14 cellular contexts compared by ENCODE assay signal in genomic region chr3:33211444-33211843, GRCh38. TPM values are rescaled to one million over a fixed set of nuclear protein-coding genes. Genes with fewer than 3 reads are reported as not detected.
DNase-seq lines count a peak whose midpoint lies in the region; ATAC-seq and TF ChIP-seq lines count a peak whose summit lies in the region.
"Had no signal": no experiment of that assay in that cellular context is flagged by ENCODE, and none has a peak within 500 bp of the region (broad histone marks: within the 10 kb centered on the region; RNA-seq: fewer than 3 reads in every experiment).

No MANE protein-coding gene starts in this region.

- TF ChIP-seq POLR2A in adrenal gland (IDR thresholded peaks at IDR 0.05): no peak

- H3K9me3 ChIP-seq in adrenal gland (replicated peaks in 1 of 3): peaks cover 0 to 11% (median 0%) of the 10 kb centered on the region in 3 donors
- peaks cover 0 to 9% of the 10 kb centered on the region in 2 donors for H3K9me3 ChIP-seq in neuronal stem cell (replicated peaks in 1 of 2; ENCODE audit: control insufficient read depth in 2 of 2, insufficient read depth in 1 of 2, low read depth in 1 of 2, low read length in 2 of 2)

- H3K23ac ChIP-seq in neuronal stem cell (ENCODE audit: low read depth, low read length, poor library complexity): no peak overlapping the region

- no peak overlapping the region for H2AK5ac ChIP-seq in neuronal stem cell (ENCODE audit: low read depth, low read length)

- H3K4me3 Mint-ChIP-seq in HFFc6: no peak overlapping the region
- H3K4me3 Mint-ChIP-seq: central memory CD8-positive, alpha-beta T cell; naive B cell; T-helper 17 cell had no signal

- H2BK5ac ChIP-seq in neuronal stem cell (ENCODE audit: low read length): no peak overlapping the region

- no peak overlapping the region for H3K9ac ChIP-seq in neuronal stem cell (ENCODE audit: low read depth, low read length, poor library complexity)

- no peak overlapping the region; the same call in 1 of the 2 replicates for H3K27ac Mint-ChIP-seq in HFFc6
- H3K27ac Mint-ChIP-seq: naive B cell, T-helper 17 cell had no signal

- 57 to 63% (median 61%) methylated on average over 1 of the region's 1 CpG for WGBS in adrenal gland, 4 donors
- WGBS in neuronal stem cell (ENCODE audit: extremely low coverage in 2 of 2, insufficient read length in 2 of 2, insufficient replicate concordance in 1 of 2), 2 donors: no CpG with 5 or more reads among the region's 1 CpG

- no peak for ATAC-seq in GM18909 (IDR thresholded peaks at IDR 0.05; ENCODE audit: poor library complexity, unreplicated experiment)
- ATAC-seq: T-helper 17 cell had no signal

- H3K14ac ChIP-seq in neuronal stem cell (ENCODE audit: low read length): no peak overlapping the region

- TF ChIP-seq CTCF in HFFc6 (IDR thresholded peaks at IDR 0.05) (no peak), adrenal gland (IDR thresholded peaks at IDR 0.05) (no peak), foreskin fibroblast (IDR thresholded peaks at IDR 0.05; ENCODE audit: low read depth, low read length) (no peak)

- peaks cover 22% of the 10 kb centered on the region for H3K9me3 Mint-ChIP-seq in HFFc6

- no peak overlapping the region for H3K18ac ChIP-seq in neuronal stem cell (ENCODE audit: low read length)

- no peak overlapping the region for H3K4me3 ChIP-seq in adrenal gland
- H3K4me3 ChIP-seq in foreskin fibroblast (ENCODE audit: low read depth in 1 of 2, low read length in 2 of 2): no peak overlapping the region
- H3K4me3 ChIP-seq in neuronal stem cell (ENCODE audit: low read length in 2 of 2): no peak overlapping the region

- intact Hi-C loops in adrenal gland (cut with DNase I): no loop called here

- H3K27ac ChIP-seq in adrenal gland: no peak overlapping the region
- H3K27ac ChIP-seq in neuronal stem cell (replicated peaks; ENCODE audit: low read length): no peak overlapping the region

- H3K27me3 ChIP-seq in adrenal gland (no peaks in the 10 kb centered on the region), neuronal stem cell (ENCODE audit: control insufficient read depth in 3 of 3, insufficient read depth in 3 of 3, low read depth in 1 of 3, low read length in 3 of 3) (peaks cover 0 to 15% (median 3%) of the 10 kb centered on the region in 3 experiments)

- H3K4me2 ChIP-seq in neuronal stem cell (ENCODE audit: insufficient read depth, low read length, poor library complexity, severe bottlenecking): no peak overlapping the region

- H2AFZ ChIP-seq in neuronal stem cell (ENCODE audit: low read length): no peak overlapping the region

- peaks cover 18% of the 10 kb centered on the region for H3K36me3 Mint-ChIP-seq in HFFc6 (ENCODE audit: low read depth)

- H3K36me3 ChIP-seq in adrenal gland (replicated peaks in 1 of 2) (no peaks in the 10 kb centered on the region), neuronal stem cell (replicated peaks in 1 of 2; ENCODE audit: control insufficient read depth in 2 of 2, insufficient read depth in 2 of 2, low read length in 2 of 2) (peaks cover 0 to 1% of the 10 kb centered on the region in 2 donors)

- peaks cover 11% of the 10 kb centered on the region for H3K4me1 Mint-ChIP-seq in HFFc6 (ENCODE audit: low read depth)
- H3K4me1 Mint-ChIP-seq: central memory CD8-positive, alpha-beta T cell; naive B cell; T-helper 17 cell had no signal

- DNase-seq in A172 (ENCODE audit: low spot score): peak; percentile 79
- peak; percentile 82 for DNase-seq in HFFc6
- peak in 6 of 7 donors; percentile 32 to 67 (median 41) for DNase-seq in adrenal gland
- DNase-seq in foreskin fibroblast: peak; percentile 85 to 91
- no peak for DNase-seq in epidermal melanocyte (ENCODE audit: insufficient read length, low spot score)
- no peak for DNase-seq in inferior parietal cortex (ENCODE audit: extremely low spot score)
- no peak for DNase-seq in neuronal stem cell (ENCODE audit: low spot score)
- DNase-seq: 8988T; H7; naive B cell; stimulated activated naive CD4-positive, alpha-beta T cell; T-helper 17 cell had no signal

- H3K79me1 ChIP-seq in neuronal stem cell (ENCODE audit: low read depth, low read length): no peaks in the 10 kb centered on the region

- no peak overlapping the region for H4K91ac ChIP-seq in neuronal stem cell (ENCODE audit: low read depth, low read length, poor library complexity)

- no peak overlapping the region for H2BK120ac ChIP-seq in neuronal stem cell (ENCODE audit: low read depth, low read length)

- peaks cover 39% of the 10 kb centered on the region for H3K27me3 Mint-ChIP-seq in HFFc6 (ENCODE audit: insufficient read depth)

- no peak overlapping the region for H2BK12ac ChIP-seq in neuronal stem cell (ENCODE audit: low read length)

- no peak overlapping the region for H3K4ac ChIP-seq in neuronal stem cell (ENCODE audit: low read length)

- H2BK15ac ChIP-seq in neuronal stem cell (ENCODE audit: low read length): no peak overlapping the region

- H3K4me1 ChIP-seq in adrenal gland (replicated peaks in 1 of 2) (no peaks in the 10 kb centered on the region), neuronal stem cell (ENCODE audit: control insufficient read depth in 2 of 2, insufficient read depth in 1 of 2, low read depth in 1 of 2, low read length in 2 of 2) (no peaks in the 10 kb centered on the region)

- H4K8ac ChIP-seq in neuronal stem cell (ENCODE audit: low read depth, low read length): no peak overlapping the region

RNA-seq across cellular contexts. Expression of gene SUSD5, which starts 7.2 kb away (rescaled TPM):
- total RNA-seq in A172 (2014; rRNA removed; shearing (Covaris generic)): 11.6 and 12.8 TPM in 2 replicates
- under 1 TPM; 0.33 to 0.74 (median 0.43) TPM for total RNA-seq in HFFc6 (2021; fragmentation: NEBNext Ultra II Directional; extraction: Animal tissue kit (Norgen Biotek cat#: 25700))
- total RNA-seq in adrenal gland: 1 to 10 TPM in 6 of 8 donors, under 1 TPM in 2; 0.42 to 2.0 (median 1.3) TPM
- under 1 TPM; 0.16 to 0.93 (median 0.57) TPM for polyA plus RNA-seq in adrenal gland
- 1.5 TPM for polyA plus RNA-seq in neuronal stem cell (2013, experiment 1 of 2)
- 1.6 TPM for polyA plus RNA-seq in neuronal stem cell (2013, experiment 2 of 2)
- total RNA-seq: T-helper 17 cell had no signal

Comparison
In these comparisons a context has a peak if more than half of its experiments do, and no peak if none do; other contexts are left out.
1. DNase-seq: peak in A172 (single experiment), HFFc6 (single experiment), adrenal gland (6 of 7) and foreskin fibroblast (2 of 2); none in epidermal melanocyte (single experiment), inferior parietal cortex (single experiment) and neuronal stem cell (single experiment).